1 cellular context compared by ENCODE assay signal in genomic region chr19:17996826-17997316, GRCh38.
TF ChIP-seq lines count a peak whose summit lies in the region.

No MANE protein-coding gene starts in this region.

TF ChIP-seq in HepG2, 621 proteins besides CTCF, POLR2A, EP300 and RAD21 (continued from another document and continues in another):
- TF ChIP-seq UBTF (CRISPR knock-in tag; IDR thresholded peaks at IDR 0.05) (peak; percentile 23; the same call in 1 of the 2 replicates), ETS1 (CRISPR knock-in tag; IDR thresholded peaks at IDR 0.05) (no peak), HCFC1 (IDR thresholded peaks at IDR 0.05; ENCODE audit: low read depth, low read length) (no peak), ZNF550 (CRISPR knock-in tag; IDR thresholded peaks at IDR 0.05; ENCODE audit: borderline replicate concordance) (no peak), KAT7 (CRISPR knock-in tag; IDR thresholded peaks at IDR 0.05; ENCODE audit: borderline replicate concordance) (no peak), ZNF468 (CRISPR knock-in tag; IDR thresholded peaks at IDR 0.05) (no peak), CENPX (CRISPR knock-in tag; IDR thresholded peaks at IDR 0.05) (no peak), SSRP1 (CRISPR knock-in tag; IDR thresholded peaks at IDR 0.05) (no peak), ZEB1 (IDR thresholded peaks at IDR 0.05; ENCODE audit: insufficient replicate concordance, low read depth) (no peak), ZNF761 (CRISPR knock-in tag; conservative IDR thresholded peaks at IDR 0.05) (no peak), GFI1 (CRISPR knock-in tag; IDR thresholded peaks at IDR 0.05; ENCODE audit: borderline replicate concordance) (no peak), ZNF784 (CRISPR knock-in tag; IDR thresholded peaks at IDR 0.05; ENCODE audit: borderline replicate concordance) (no peak), JUN (CRISPR knock-in tag; IDR thresholded peaks at IDR 0.05) (no peak), ZNF75D (CRISPR knock-in tag; IDR thresholded peaks at IDR 0.05; ENCODE audit: borderline replicate concordance) (no peak), ZNF747 (CRISPR knock-in tag; IDR thresholded peaks at IDR 0.05; ENCODE audit: borderline replicate concordance) (no peak), STAG1 (CRISPR knock-in tag; IDR thresholded peaks at IDR 0.05) (peak; percentile 98), ZBTB42 (CRISPR knock-in tag; IDR thresholded peaks at IDR 0.05) (no peak), RAD51 (IDR thresholded peaks at IDR 0.05; ENCODE audit: borderline replicate concordance) (no peak), AKNA (CRISPR knock-in tag; IDR thresholded peaks at IDR 0.05; ENCODE audit: borderline replicate concordance) (no peak), AHDC1 (CRISPR knock-in tag; IDR thresholded peaks at IDR 0.05; ENCODE audit: borderline replicate concordance) (no peak), TBL1XR1 (IDR thresholded peaks at IDR 0.05; ENCODE audit: borderline replicate concordance, low read length, partially characterized antibody) (no peak), ZNF362 (CRISPR knock-in tag; IDR thresholded peaks at IDR 0.05; ENCODE audit: borderline replicate concordance) (peak; percentile 66; the same call in 1 of the 2 replicates), HIVEP1 (CRISPR knock-in tag; IDR thresholded peaks at IDR 0.05) (no peak), PLRG1 (conservative IDR thresholded peaks at IDR 0.05) (no peak), ZNF484 (CRISPR knock-in tag; IDR thresholded peaks at IDR 0.05; ENCODE audit: borderline replicate concordance, low read depth) (no peak), ZNF253 (CRISPR knock-in tag; IDR thresholded peaks at IDR 0.05; ENCODE audit: borderline replicate concordance) (no peak), ZNF567 (CRISPR knock-in tag; IDR thresholded peaks at IDR 0.05; ENCODE audit: borderline replicate concordance) (0 out of 2 replicates have a peak, but pooled peaks have one; percentile 25), ASH2L (IDR thresholded peaks at IDR 0.05; ENCODE audit: insufficient read length, low read depth, low read length) (no peak), ZNF354B (CRISPR knock-in tag; IDR thresholded peaks at IDR 0.05) (no peak), ZNF678 (CRISPR knock-in tag; IDR thresholded peaks at IDR 0.05) (no peak), RBM39 (IDR thresholded peaks at IDR 0.05; ENCODE audit: low read depth, low read length, poor library complexity, severe bottlenecking) (no peak), ZFP62 (CRISPR knock-in tag; IDR thresholded peaks at IDR 0.05) (no peak), ZNF605 (CRISPR knock-in tag; IDR thresholded peaks at IDR 0.05) (no peak), DBP (CRISPR knock-in tag; IDR thresholded peaks at IDR 0.05; ENCODE audit: not compliant biosample characterization) (no peak), POLR2G (IDR thresholded peaks at IDR 0.05; ENCODE audit: low read depth, low read length) (no peak), KDM1A (CRISPR knock-in tag; IDR thresholded peaks at IDR 0.05) (no peak), THAP11 (CRISPR knock-in tag; IDR thresholded peaks at IDR 0.05) (peak; percentile 55), ZMAT3 (CRISPR knock-in tag; conservative IDR thresholded peaks at IDR 0.05) (no peak), ZNF713 (CRISPR knock-in tag; IDR thresholded peaks at IDR 0.05) (no peak), ZNF639 (CRISPR knock-in tag; conservative IDR thresholded peaks at IDR 0.05) (no peak), TERF1 (CRISPR knock-in tag; IDR thresholded peaks at IDR 0.05) (no peak), THAP8 (CRISPR knock-in tag; IDR thresholded peaks at IDR 0.05; ENCODE audit: borderline replicate concordance) (no peak)
